In genomic region chr5:43066799-43067741, GRCh38 we compare ENCODE assay signal across 1 cellular context.
A peak's percentile ranks its signal among the peaks of the same experiment; 100 is the strongest.
TF ChIP-seq lines count a peak whose summit lies in the region.

No MANE protein-coding gene starts in this region.

TF ChIP-seq in K562, 482 proteins besides CTCF, POLR2A, EP300 and RAD21 (continued from another document and continues in another):
- TF ChIP-seq CREB3 (tag; conservative IDR thresholded peaks at IDR 0.05; ENCODE audit: low read depth) (peak; percentile 45; the same call in 1 of the 2 replicates), BRD4 (IDR thresholded peaks at IDR 0.05) (no peak; the same call in 1 of the 2 replicates), E2F6 (IDR thresholded peaks at IDR 0.05; ENCODE audit: borderline replicate concordance in 1 of 2, extremely low read depth in 1 of 2, insufficient read depth in 1 of 2, insufficient read length in 1 of 2, low read depth in 1 of 2, low read length in 1 of 2, poor library complexity in 1 of 2, severe bottlenecking in 1 of 2) (peak; percentile 37 to 51), ZNF717 (CRISPR knock-in tag; IDR thresholded peaks at IDR 0.05) (no peak), CAMTA2 (CRISPR knock-in tag; conservative IDR thresholded peaks at IDR 0.05) (no peak), NFATC3 (IDR thresholded peaks at IDR 0.05) (no peak), MLX (CRISPR knock-in tag; conservative IDR thresholded peaks at IDR 0.05) (no peak; a peak in 1 of 4 replicates), RFX7 (CRISPR knock-in tag; IDR thresholded peaks at IDR 0.05) (no peak), ESRRA (IDR thresholded peaks at IDR 0.05; ENCODE audit: borderline replicate concordance, low read depth) (peak; percentile 9; the same call in 1 of the 2 replicates), KHSRP (IDR thresholded peaks at IDR 0.05) (no peak), KLF10 (CRISPR knock-in tag; IDR thresholded peaks at IDR 0.05) (no peak), ZNF764 (CRISPR knock-in tag; IDR thresholded peaks at IDR 0.05; ENCODE audit: low read depth) (no peak), HDAC1 (IDR thresholded peaks at IDR 0.05) (peak in 1 of 2 experiments; percentile 22; a peak in 1 of 4 replicates), MEF2D (tag; conservative IDR thresholded peaks at IDR 0.05; ENCODE audit: low read depth) (no peak), KAT7 (CRISPR knock-in tag; IDR thresholded peaks at IDR 0.05; ENCODE audit: borderline replicate concordance) (peak; percentile 69), HLTF (IDR thresholded peaks at IDR 0.05) (no peak), WHSC1 (IDR thresholded peaks at IDR 0.05; ENCODE audit: low read length) (no peak), STAT6 (CRISPR knock-in tag; IDR thresholded peaks at IDR 0.05) (no peak), RUNX1 (IDR thresholded peaks at IDR 0.05; ENCODE audit: low read depth) (no peak), HDAC8 (tag; IDR thresholded peaks at IDR 0.05) (no peak), THRA (IDR thresholded peaks at IDR 0.05) (no peak), NELFE (IDR thresholded peaks at IDR 0.05; ENCODE audit: insufficient read depth, insufficient read length) (no peak), XRCC5 (IDR thresholded peaks at IDR 0.05; ENCODE audit: low read depth, low read length) (no peak), SAFB (IDR thresholded peaks at IDR 0.05; ENCODE audit: borderline replicate concordance, low read depth, low read length) (no peak), PHB2 (IDR thresholded peaks at IDR 0.05; ENCODE audit: low read depth) (no peak), MYNN (IDR thresholded peaks at IDR 0.05) (no peak), MYNN (CRISPR knock-in tag; IDR thresholded peaks at IDR 0.05) (no peak), ZBTB7A (IDR thresholded peaks at IDR 0.05; ENCODE audit: borderline replicate concordance, control insufficient read depth, low read depth, low read length) (0 out of 2 replicates have a peak, but pooled peaks have one; percentile 59), BHLHE40 (IDR thresholded peaks at IDR 0.05; ENCODE audit: low read length) (no peak; the same call in 1 of the 2 replicates), PHF8 (IDR thresholded peaks at IDR 0.05; ENCODE audit: borderline replicate concordance, low read length) (peak; percentile 55; the same call in 1 of the 2 replicates), ZBTB33 (CRISPR knock-in tag; IDR thresholded peaks at IDR 0.05) (no peak), MAFF (IDR thresholded peaks at IDR 0.05; ENCODE audit: low read length) (no peak), ARID2 (IDR thresholded peaks at IDR 0.05) (no peak), ZNF133 (CRISPR knock-in tag; IDR thresholded peaks at IDR 0.05) (no peak), GTF2B (IDR thresholded peaks at IDR 0.05; ENCODE audit: extremely low read depth, insufficient read length) (peak; percentile 81), ZNF217 (CRISPR knock-in tag; IDR thresholded peaks at IDR 0.05) (no peak), XRCC4 (IDR thresholded peaks at IDR 0.05; ENCODE audit: extremely low read depth, insufficient read depth, insufficient read length) (no peak), RBFOX2 (IDR thresholded peaks at IDR 0.05; ENCODE audit: low read depth, low read length) (peak; percentile 80; the same call in 1 of the 2 replicates), MTA2 (IDR thresholded peaks at IDR 0.05; ENCODE audit: low read depth) (no peak), ZBTB11 (CRISPR knock-in tag; IDR thresholded peaks at IDR 0.05) (peak in 1 of 3 experiments; percentile 80; a peak in 2 of 6 replicates), JUND (IDR thresholded peaks at IDR 0.05; ENCODE audit: borderline replicate concordance, low read depth, low read length) (peak; percentile 70; the same call in 1 of the 2 replicates), JUND (tag; IDR thresholded peaks at IDR 0.05; ENCODE audit: borderline replicate concordance, low read depth, low read length) (no peak; the same call in 1 of the 3 replicates), PBX2 (CRISPR knock-in tag; IDR thresholded peaks at IDR 0.05; ENCODE audit: low read depth) (no peak), PBX2 (tag; conservative IDR thresholded peaks at IDR 0.05; ENCODE audit: low read depth) (peak; percentile 33), MXD1 (CRISPR knock-in tag; IDR thresholded peaks at IDR 0.05; ENCODE audit: borderline replicate concordance, poor library complexity, severe bottlenecking) (no peak), ZNF778 (CRISPR knock-in tag; IDR thresholded peaks at IDR 0.05) (no peak), ELK1 (CRISPR knock-in tag; IDR thresholded peaks at IDR 0.05) (no peak)
